9 cellular contexts compared by ENCODE assay signal in the genomic region with DNA sequence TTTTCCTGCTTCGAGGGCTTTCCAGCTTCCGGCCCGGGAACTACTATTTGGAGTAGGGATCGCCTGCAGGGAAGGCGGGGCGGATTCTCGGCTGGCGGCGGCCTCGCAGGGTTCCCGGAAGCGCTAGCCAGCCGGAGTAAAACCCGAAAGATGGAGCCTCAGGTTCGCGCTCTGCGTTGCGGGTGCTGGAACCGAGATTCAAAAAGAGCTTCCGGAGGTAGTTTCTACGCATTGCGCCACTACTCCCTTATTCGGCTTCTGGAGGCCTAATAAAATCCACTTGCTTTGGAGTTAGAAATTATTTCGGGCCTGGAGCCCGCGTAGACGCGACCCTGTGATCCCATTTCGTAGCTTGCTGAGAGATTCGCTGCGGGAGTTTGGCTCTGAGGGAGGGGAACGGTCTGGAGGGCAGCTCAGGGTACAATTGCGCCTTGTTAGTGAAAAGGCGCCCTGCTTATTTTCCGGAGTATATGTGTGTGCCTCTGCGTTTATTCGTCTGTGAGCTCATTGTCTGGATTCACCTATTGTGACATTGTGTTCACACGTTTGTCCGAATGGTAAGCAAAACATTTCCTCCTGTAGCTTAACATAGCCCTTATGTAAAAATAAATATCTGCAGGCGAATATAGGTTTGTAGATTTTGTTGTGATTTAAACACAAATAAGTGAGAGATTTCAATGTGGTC. TPM values are rescaled to one million over a fixed set of nuclear protein-coding genes. Genes with fewer than 3 reads are reported as not detected.
DNase-seq lines count a peak whose midpoint lies in the region; ATAC-seq, FAIRE-seq and TF ChIP-seq lines count a peak whose summit lies in the region.
"Had no signal": no experiment of that assay in that cellular context is flagged by ENCODE, and none has a peak within 500 bp of the region (broad histone marks: within the 10 kb centered on the region; RNA-seq: fewer than 3 reads in every experiment).

No MANE protein-coding gene starts in this region.

- peaks cover 81 to 84% of the 10 kb centered on the region in 2 donors for H3K27me3 Mint-ChIP-seq in CD4-positive, alpha-beta memory T cell
- peaks cover 50% of the 10 kb centered on the region for H3K27me3 Mint-ChIP-seq in activated naive CD8-positive, alpha-beta T cell

- H3K27ac ChIP-seq in CD4-positive, alpha-beta memory T cell (ENCODE audit: low read depth, low read length) = no peak overlapping the region
- H3K27ac ChIP-seq in mucosa of rectum (ENCODE audit: low read depth in 2 of 2, low read length in 2 of 2) (peak overlapping the region; percentile 84 to 94), ovary (no peak overlapping the region)
- H3K27ac ChIP-seq: gastrocnemius medialis had no signal

- peak overlapping the region in 7 of 8 donors; percentile 23 to 84 (median 79) for H3K4me3 Mint-ChIP-seq in CD4-positive, alpha-beta memory T cell
- peak overlapping the region; percentile 79 for H3K4me3 Mint-ChIP-seq in activated naive CD8-positive, alpha-beta T cell

- peak overlapping the region in 3 of 7 donors; percentile 29 to 85 (median 82) for H3K27ac Mint-ChIP-seq in CD4-positive, alpha-beta memory T cell
- H3K27ac Mint-ChIP-seq in activated naive CD8-positive, alpha-beta T cell = no peak overlapping the region

- FAIRE-seq in HTR-8/SVneo (lab: Jason Lieb, UNC) = peak; percentile 93

- H3K9me3 Mint-ChIP-seq in CD4-positive, alpha-beta memory T cell = peaks cover 0 to 38% (median 3%) of the 10 kb centered on the region in 8 donors
- no peaks in the 10 kb centered on the region for H3K9me3 Mint-ChIP-seq in activated naive CD8-positive, alpha-beta T cell (ENCODE audit: low read depth)

- peak overlapping the region; percentile 10 to 87 for H3K9ac ChIP-seq in mucosa of rectum (ENCODE audit: low read depth in 1 of 2, low read length in 2 of 2)

- 12 to 18% (median 15%) methylated on average over 40 of the region's 40 CpGs for WGBS in ovary, 3 donors

- H3K36me3 ChIP-seq in CD4-positive, alpha-beta memory T cell (ENCODE audit: insufficient read depth, low read length) = no peaks in the 10 kb centered on the region
- H3K36me3 ChIP-seq in mucosa of rectum (ENCODE audit: control insufficient read depth in 2 of 2, insufficient read depth in 2 of 2, low read length in 2 of 2) (peaks cover 0 to 2% of the 10 kb centered on the region in 2 donors), ovary (no peaks in the 10 kb centered on the region)
- H3K36me3 ChIP-seq: gastrocnemius medialis had no signal

- CTCF ChIA-PET in CD4-positive, alpha-beta memory T cell (lab: Charles Lee; ENCODE audit: partially characterized antibody) = interaction anchor here (0.6 to 3.9 kb wide), 24 partner anchors 9 to 163 kb away, joined by 3 to 33 read pairs (median 6); no protein-coding TSS in a partner anchor

- ATAC-seq in GM21786 (IDR thresholded peaks at IDR 0.05; ENCODE audit: unreplicated experiment) = no peak

- H3K36me3 Mint-ChIP-seq in CD4-positive, alpha-beta memory T cell = peaks cover 0 to 2% of the 10 kb centered on the region in 2 donors
- H3K36me3 Mint-ChIP-seq in activated naive CD8-positive, alpha-beta T cell = no peaks in the 10 kb centered on the region

- no peak overlapping the region for H3K4me3 ChIP-seq in CD4-positive, alpha-beta memory T cell (ENCODE audit: low read length in 2 of 2)
- H3K4me3 ChIP-seq in mucosa of rectum (ENCODE audit: low read length in 2 of 2) = peak overlapping the region; percentile 70 to 76
- H3K4me3 ChIP-seq in ovary = no peak overlapping the region

- peaks cover 96% of the 10 kb centered on the region for H3K27me3 ChIP-seq in CD4-positive, alpha-beta memory T cell (ENCODE audit: insufficient read depth, low read length)
- H3K27me3 ChIP-seq in mucosa of rectum (ENCODE audit: control insufficient read depth in 2 of 2, insufficient read depth in 2 of 2, low read length in 2 of 2) = peaks cover 34 to 47% of the 10 kb centered on the region in 2 donors
- peaks cover 3% of the 10 kb centered on the region for H3K27me3 ChIP-seq in ovary

- no peak for TF ChIP-seq EP300 in ovary (IDR thresholded peaks at IDR 0.05)

- no peak for TF ChIP-seq POLR2A in ovary (IDR thresholded peaks at IDR 0.05)

- peaks cover 19 to 83% (median 34%) of the 10 kb centered on the region in 4 donors for H3K4me1 Mint-ChIP-seq in CD4-positive, alpha-beta memory T cell
- peaks cover 47% of the 10 kb centered on the region for H3K4me1 Mint-ChIP-seq in activated naive CD8-positive, alpha-beta T cell (ENCODE audit: low read depth)

- no peak for DNase-seq in CD4-positive, alpha-beta memory T cell
- no peak for DNase-seq in HTR-8/SVneo (ENCODE audit: insufficient read length, low spot score)
- no peak for DNase-seq in ovary
- no peak for DNase-seq in HuH-7.5 (ENCODE audit: low spot score)
- DNase-seq in nucleus accumbens (lab: John Stamatoyannopoulos, UW) = no peak

- intact Hi-C loops in CD4-positive, alpha-beta memory T cell (cut with micrococcal nuclease) = loop anchor here (1.0 kb wide), 2 partner anchors 156 to 309 kb away; no protein-coding TSS in a partner anchor
- intact Hi-C loops in ovary (cut with DNase I) = loop anchor here in 2 of 4 donors (5.0 to 10.0 kb wide), 3 partner anchors 71 to 694 kb away; no protein-coding TSS in a partner anchor

- peaks cover 40% of the 10 kb centered on the region for H3K4me1 ChIP-seq in CD4-positive, alpha-beta memory T cell (ENCODE audit: insufficient read depth, low read length)
- H3K4me1 ChIP-seq in mucosa of rectum (ENCODE audit: control insufficient read depth in 2 of 2, insufficient read depth in 2 of 2, low read length in 2 of 2) (peaks cover 13 to 19% of the 10 kb centered on the region in 2 donors), ovary (ENCODE audit: insufficient read depth) (no peaks in the 10 kb centered on the region)

- TF ChIP-seq CTCF in ovary (IDR thresholded peaks at IDR 0.05) = no peak

- POLR2A ChIA-PET in CD4-positive, alpha-beta memory T cell (lab: Charles Lee; ENCODE audit: partially characterized antibody) = interaction anchor here (0.9 to 1.9 kb wide), 4 partner anchors 9 to 155 kb away, joined by 3 to 8 read pairs (median 4); no protein-coding TSS in a partner anchor

- no peaks in the 10 kb centered on the region for H3K9me3 ChIP-seq in CD4-positive, alpha-beta memory T cell (ENCODE audit: control insufficient read depth in 1 of 2, low read length in 2 of 2)
- H3K9me3 ChIP-seq in mucosa of rectum (ENCODE audit: control insufficient read depth in 2 of 2, low read length in 2 of 2) = no peaks in the 10 kb centered on the region
- no peaks in the 10 kb centered on the region for H3K9me3 ChIP-seq in ovary
- H3K9me3 ChIP-seq: gastrocnemius medialis had no signal

RNA-seq across cellular contexts. Expression of gene PRAC2, which starts 0.7 kb away (rescaled TPM):
- not detected for total RNA-seq in CD4-positive, alpha-beta memory T cell
- polyA plus RNA-seq in CD4-positive, alpha-beta memory T cell = not detected
- not detected for total RNA-seq in ovary
- polyA plus RNA-seq in ovary = not detected
- total RNA-seq: gastrocnemius medialis had no signal

RNA-seq across cellular contexts. Expression of gene PRAC1, which starts 1.4 kb away (rescaled TPM):
- not detected for total RNA-seq in CD4-positive, alpha-beta memory T cell
- not detected for polyA plus RNA-seq in CD4-positive, alpha-beta memory T cell
- not detected for total RNA-seq in ovary
- polyA plus RNA-seq in ovary = not detected
- total RNA-seq: gastrocnemius medialis had no signal

RNA-seq across cellular contexts. Expression of gene HOXB13, which starts 4.9 kb away (rescaled TPM):
- not detected for total RNA-seq in CD4-positive, alpha-beta memory T cell
- not detected for polyA plus RNA-seq in CD4-positive, alpha-beta memory T cell
- under 1 TPM in 1 of 7 donors, not detected in 6; 0.38 TPM for total RNA-seq in ovary
- polyA plus RNA-seq in ovary = not detected
- total RNA-seq: gastrocnemius medialis had no signal

Comparison
In these comparisons a context has a peak if more than half of its experiments do, and no peak if none do; other contexts are left out.
1. H3K27ac ChIP-seq: peak in mucosa of rectum (2 of 2); none in CD4-positive, alpha-beta memory T cell (single experiment) and ovary (0 of 2).
2. H3K4me3 ChIP-seq: peak in mucosa of rectum (2 of 2); none in CD4-positive, alpha-beta memory T cell (0 of 2) and ovary (single experiment).